Comparison of ENCODE assay signal across 9 cellular contexts in the genomic region with DNA sequence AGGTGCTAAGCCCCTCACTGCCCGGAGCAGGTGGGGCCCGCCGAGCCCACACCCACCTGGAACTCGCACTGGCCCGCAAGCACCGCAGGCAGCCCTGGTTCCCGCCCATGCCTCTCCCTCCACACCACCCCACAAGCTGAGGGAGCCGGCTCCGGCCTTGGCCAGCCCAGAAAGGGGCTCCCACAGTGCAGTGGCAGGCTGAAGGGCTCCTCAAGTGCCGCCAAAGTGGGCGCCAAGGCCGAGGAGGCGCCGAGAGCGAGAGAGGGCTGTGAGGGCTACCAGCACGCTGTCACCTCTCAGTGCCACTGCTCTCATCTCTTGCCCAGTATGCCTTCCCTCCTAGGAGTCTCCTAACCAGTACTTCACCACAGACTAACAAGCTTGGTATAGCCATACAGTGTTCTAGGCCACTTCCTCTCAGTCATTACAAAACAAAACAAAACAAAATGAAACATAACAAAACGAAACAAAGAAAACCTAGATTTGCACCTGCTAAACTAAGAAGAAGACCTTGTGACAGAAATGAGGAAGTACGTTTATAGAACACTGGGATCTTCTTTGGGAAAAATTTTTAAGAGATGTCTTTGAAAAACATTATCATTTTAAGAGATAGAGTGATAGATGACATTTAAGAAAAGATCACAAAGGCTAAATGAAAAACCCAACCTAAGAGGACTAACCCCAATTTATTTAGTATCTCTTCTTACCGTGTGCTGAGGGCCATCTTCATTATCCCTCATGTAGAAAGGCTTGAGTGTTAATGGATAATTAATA. TPM values are rescaled to one million over a fixed set of nuclear protein-coding genes. Genes with fewer than 3 reads are reported as not detected.
A peak's percentile ranks its signal among the peaks of the same experiment; 100 is the strongest.
DNase-seq lines count a peak whose midpoint lies in the region; ATAC-seq, FAIRE-seq and TF ChIP-seq lines count a peak whose summit lies in the region.
"Had no signal": no experiment of that assay in that cellular context is flagged by ENCODE, and none has a peak within 500 bp of the region (broad histone marks: within the 10 kb centered on the region; RNA-seq: fewer than 3 reads in every experiment).

No MANE protein-coding gene starts in this region.

- DNase-seq in GM12892 (ENCODE audit: insufficient read length) (peak; percentile 47), NCI-H1930 (lab: John Stamatoyannopoulos, UW) (no peak), NCI-H187 (lab: John Stamatoyannopoulos, UW) (no peak), NCI-H446 (lab: John Stamatoyannopoulos, UW) (no peak), WERI-Rb-1 (no peak)

- no peaks in the 10 kb centered on the region; the same call in 1 of the 2 replicates for H3K36me3 ChIP-seq in KMS-11 (ENCODE audit: insufficient read depth)
- H3K36me3 ChIP-seq in duodenal mucosa (ENCODE audit: control insufficient read depth in 1 of 2, insufficient read depth in 2 of 2, low read length in 2 of 2): peaks cover 0 to 3% of the 10 kb centered on the region in 2 donors
- peaks cover 10% of the 10 kb centered on the region for H3K36me3 ChIP-seq in WERI-Rb-1

- no peak overlapping the region for H3K4me3 ChIP-seq in KMS-11 (IDR thresholded peaks at IDR 0.05; ENCODE audit: insufficient read depth, low read depth, low read length)
- peak overlapping the region in 1 of 2 donors; percentile 22 for H3K4me3 ChIP-seq in duodenal mucosa (ENCODE audit: low read depth in 1 of 2, low read length in 2 of 2)
- no peak overlapping the region for H3K4me3 ChIP-seq in WERI-Rb-1 (ENCODE audit: low read depth, low read length)

- H3K27me3 ChIP-seq in KMS-11 (ENCODE audit: insufficient read depth, low read depth) (no peaks in the 10 kb centered on the region), duodenal mucosa (ENCODE audit: control insufficient read depth in 1 of 2, insufficient read depth in 2 of 2, low read length in 2 of 2) (no peaks in the 10 kb centered on the region), WERI-Rb-1 (ENCODE audit: insufficient read depth, low read depth, severe bottlenecking) (no peaks in the 10 kb centered on the region)

- no peaks in the 10 kb centered on the region for H3K79me2 ChIP-seq in KMS-11 (ENCODE audit: insufficient read depth, low read depth)

- peak overlapping the region; percentile 54 for H2AFZ ChIP-seq in KMS-11 (ENCODE audit: low read depth)

- H3K9me3 ChIP-seq in duodenal mucosa (ENCODE audit: control insufficient read depth in 1 of 2, low read length in 2 of 2): no peaks in the 10 kb centered on the region
- no peaks in the 10 kb centered on the region for H3K9me3 ChIP-seq in WERI-Rb-1 (ENCODE audit: severe bottlenecking)

- H3K27ac ChIP-seq in KMS-11: peak overlapping the region; percentile 94
- peak overlapping the region; percentile 42 for H3K27ac ChIP-seq in duodenal mucosa (ENCODE audit: low read depth, low read length)
- no peak overlapping the region for H3K27ac ChIP-seq in WERI-Rb-1

- H3K9ac ChIP-seq in KMS-11 (peak overlapping the region; percentile 64; the same call in 1 of the 2 replicates), duodenal mucosa (ENCODE audit: low read depth in 1 of 2, low read length in 2 of 2) (no peak overlapping the region)

- FAIRE-seq in GM12892 (lab: Jason Lieb, UNC): peak; percentile 99
- FAIRE-seq: bronchial epithelial cell had no signal

- no peaks in the 10 kb centered on the region; the same call in 1 of the 2 replicates for H4K20me1 ChIP-seq in KMS-11 (ENCODE audit: insufficient read depth)

- peak overlapping the region; percentile 83 for H3K4me2 ChIP-seq in KMS-11

- ATAC-seq in GM21515 (IDR thresholded peaks at IDR 0.05; ENCODE audit: unreplicated experiment): peak; percentile 98

- TF ChIP-seq POLR2A in GM12892 (IDR thresholded peaks at IDR 0.05; ENCODE audit: low read depth, low read length): peak; percentile 75

- TF ChIP-seq CTCF in KMS-11 (conservative IDR thresholded peaks at IDR 0.05; ENCODE audit: low read depth, low read length) (no peak), WERI-Rb-1 (IDR thresholded peaks at IDR 0.05; ENCODE audit: low read depth, low read length) (no peak)

- H3K4me1 ChIP-seq in KMS-11 (ENCODE audit: low read depth, poor library complexity, severe bottlenecking) (peaks cover 32% of the 10 kb centered on the region), duodenal mucosa (ENCODE audit: control insufficient read depth in 1 of 2, insufficient read depth in 2 of 2, low read length in 2 of 2) (peaks cover 0 to 3% of the 10 kb centered on the region in 2 donors)

RNA-seq across cellular contexts. Expression of a gene that starts 47.7 kb away (rescaled TPM):
- 2.4 TPM for polyA plus RNA-seq in GM12892 (2012; ENCODE audit: missing spikeins)
